26 cellular contexts compared by ENCODE assay signal in genomic region chr13:25064396-25064795, GRCh38. TPM values are rescaled to one million over a fixed set of nuclear protein-coding genes. Genes with fewer than 3 reads are reported as not detected.
"Had no signal": no experiment of that assay in that cellular context is flagged by ENCODE, and none has a peak within 500 bp of the region (broad histone marks: within the 10 kb centered on the region; RNA-seq: fewer than 3 reads in every experiment).

No MANE protein-coding gene starts in this region.

- DNase-seq: effector CD8-positive, alpha-beta T cell; endodermal cell; foreskin fibroblast; heart left ventricle; kidney; natural killer cell; occipital lobe; ovary; posterior cingulate gyrus; psoas muscle; right cardiac atrium; sigmoid colon; stimulated activated CD4-positive, alpha-beta T cell treated with anti-CD3 and anti-CD28 coated beads, Interleukin-2, amount 100 ng/mL, for 24 hours; stimulated activated CD4-positive, alpha-beta T cell treated with anti-CD3 and anti-CD28 coated beads, Interleukin-4, amount 100 ng/mL, for 24 hours; stimulated activated naive CD4-positive, alpha-beta T cell treated with Interleukin-2 at 50 U/mL for 16 hours; stomach; thyroid gland had no signal

- H3K27me3 Mint-ChIP-seq: dendritic cell treated with granulocyte-macrophage colony-stimulating factor and Interleukin-4, amounts not matched to agents 40 ng/mL and 50 ng/mL, for 4 days had no signal

- H3K27me3 ChIP-seq: hepatocyte, ovary, thyroid gland had no signal

- ATAC-seq: esophagus mucosa; gastroesophageal sphincter; heart left ventricle; left lobe of liver; natural killer cell; psoas muscle; right cardiac atrium; stimulated activated effector memory CD8-positive, alpha-beta T cell treated with anti-CD3 and anti-CD28 coated beads, Interleukin-12 subunit alpha, Interleukin-12 subunit beta, amount 100 ng/mL, for 72 hours had no signal

- H3K27ac Mint-ChIP-seq: dendritic cell treated with granulocyte-macrophage colony-stimulating factor and Interleukin-4, amounts not matched to agents 40 ng/mL and 50 ng/mL, for 4 days; endodermal cell; natural killer cell; stimulated activated effector memory CD8-positive, alpha-beta T cell treated with anti-CD3 and anti-CD28 coated beads, Interleukin-12 subunit alpha, Interleukin-12 subunit beta, amount 100 ng/mL, for 72 hours had no signal

- H3K4me3 Mint-ChIP-seq: dendritic cell treated with granulocyte-macrophage colony-stimulating factor and Interleukin-4, amounts not matched to agents 40 ng/mL and 50 ng/mL, for 4 days; endodermal cell; memory B cell; natural killer cell; stimulated activated effector memory CD8-positive, alpha-beta T cell treated with anti-CD3 and anti-CD28 coated beads, Interleukin-12 subunit alpha, Interleukin-12 subunit beta, amount 100 ng/mL, for 72 hours; type B pancreatic cell had no signal

- H3K36me3 ChIP-seq: gastroesophageal sphincter, heart left ventricle, ovary, sigmoid colon, stomach, thyroid gland had no signal

- H3K9me3 ChIP-seq: ovary, psoas muscle, sigmoid colon, stomach, thyroid gland had no signal

- H3K36me3 Mint-ChIP-seq: memory B cell; natural killer cell; stimulated activated effector memory CD8-positive, alpha-beta T cell treated with anti-CD3 and anti-CD28 coated beads, Interleukin-12 subunit alpha, Interleukin-12 subunit beta, amount 100 ng/mL, for 72 hours; type B pancreatic cell had no signal

- H3K4me1 ChIP-seq: gastroesophageal sphincter, heart left ventricle, psoas muscle, sigmoid colon, stomach, thyroid gland had no signal

- H3K4me1 Mint-ChIP-seq: endodermal cell; natural killer cell; stimulated activated effector memory CD8-positive, alpha-beta T cell treated with anti-CD3 and anti-CD28 coated beads, Interleukin-12 subunit alpha, Interleukin-12 subunit beta, amount 100 ng/mL, for 72 hours had no signal

- H3K9me3 Mint-ChIP-seq: dendritic cell treated with granulocyte-macrophage colony-stimulating factor and Interleukin-4, amounts not matched to agents 40 ng/mL and 50 ng/mL, for 4 days; memory B cell; natural killer cell; stimulated activated effector memory CD8-positive, alpha-beta T cell treated with anti-CD3 and anti-CD28 coated beads, Interleukin-12 subunit alpha, Interleukin-12 subunit beta, amount 100 ng/mL, for 72 hours; type B pancreatic cell had no signal

- H3K4me3 ChIP-seq: gastroesophageal sphincter, heart left ventricle, hepatocyte, lung, ovary, psoas muscle, sigmoid colon, stomach, thyroid gland had no signal

RNA-seq across cellular contexts. Expression of gene PABPC3, which starts 31.5 kb away (rescaled TPM):
- total RNA-seq: occipital lobe had no signal
